ENCODE assay signal across 19 cellular contexts in genomic region chr11:44445500-44446340, GRCh38.
DNase-seq lines count a peak whose midpoint lies in the region; ATAC-seq and TF ChIP-seq lines count a peak whose summit lies in the region.
"Had no signal": no experiment of that assay in that cellular context is flagged by ENCODE, and none has a peak within 500 bp of the region (broad histone marks: within the 10 kb centered on the region; RNA-seq: fewer than 3 reads in every experiment).

No MANE protein-coding gene starts in this region.

- CTCF ChIA-PET in Calu3 (lab: Charles Lee), result no interaction called here
- CTCF ChIA-PET in IMR-90 (lab: Yijun Ruan, JAX), result no interaction called here
- CTCF ChIA-PET in mammary epithelial cell (lab: Charles Lee; ENCODE audit: low non-redundant PET), result no interaction called here

- POLR2A ChIA-PET in IMR-90 (lab: Charles Lee; ENCODE audit: unreplicated experiment), result no interaction called here

- H3K18ac ChIP-seq in IMR-90 (ENCODE audit: low read depth, low read length) (no peak overlapping the region), mesendoderm (ENCODE audit: low read length) (no peak overlapping the region)

- peaks cover 12% of the 10 kb centered on the region for H3K4me1 Mint-ChIP-seq in Calu3 (ENCODE audit: low read depth, unreplicated experiment)
- no peaks in the 10 kb centered on the region for H3K4me1 Mint-ChIP-seq in activated T-cell treated with anti-CD3 and anti-CD28 coated beads, Interleukin-2, amount 50 U/mL, for 72 hours (ENCODE audit: low read depth)
- H3K4me1 Mint-ChIP-seq: neural crest cell had no signal

- no peak for TF ChIP-seq POLR2A in IMR-90 (IDR thresholded peaks at IDR 0.05; ENCODE audit: low read depth, low read length)
- no peak for TF ChIP-seq POLR2A in ovary (IDR thresholded peaks at IDR 0.05)

- no peak overlapping the region for H3K4me3 Mint-ChIP-seq in Calu3 (ENCODE audit: low read depth, unreplicated experiment)
- H3K4me3 Mint-ChIP-seq in activated T-cell treated with anti-CD3 and anti-CD28 coated beads, Interleukin-2, amount 50 U/mL, for 72 hours, result no peak overlapping the region
- H3K4me3 Mint-ChIP-seq: effector memory CD8-positive, alpha-beta T cell; neural crest cell had no signal

- H3K9me3 ChIP-seq in IMR-90 (ENCODE audit: control insufficient read depth, insufficient read depth, low read length), result no peaks in the 10 kb centered on the region
- H3K9me3 ChIP-seq in mammary epithelial cell (replicated peaks; ENCODE audit: insufficient read depth, low read length), result no peaks in the 10 kb centered on the region
- no peaks in the 10 kb centered on the region for H3K9me3 ChIP-seq in ovary
- H3K9me3 ChIP-seq: sigmoid colon, transverse colon had no signal

- no peak overlapping the region for H2BK20ac ChIP-seq in IMR-90 (ENCODE audit: low read depth, low read length)

- TF ChIP-seq RAD21 in IMR-90 (IDR thresholded peaks at IDR 0.05; ENCODE audit: low read length), result no peak

- H3K27ac ChIP-seq in IMR-90 (ENCODE audit: insufficient read depth, low read length), result no peak overlapping the region
- H3K27ac ChIP-seq in mammary epithelial cell (ENCODE audit: insufficient read depth, low read depth, low read length), result no peak overlapping the region
- no peak overlapping the region for H3K27ac ChIP-seq in mesendoderm (ENCODE audit: low read depth, low read length)
- no peak overlapping the region for H3K27ac ChIP-seq in ovary
- H3K27ac ChIP-seq: sigmoid colon, transverse colon had no signal

- dilution Hi-C loops in IMR-90 (cut with HindIII; ENCODE audit: low sequenced_read_pairs, unreplicated experiment) (no loop called here), mammary epithelial cell (cut with HindIII; ENCODE audit: low sequenced_read_pairs) (no loop called here)

- peak overlapping the region; percentile 1 for H2AK9ac ChIP-seq in IMR-90 (replicated peaks; ENCODE audit: low read depth, low read length, poor library complexity)

- H3K79me2 ChIP-seq in mammary epithelial cell (ENCODE audit: insufficient read depth, low read length) (no peaks in the 10 kb centered on the region), mesendoderm (ENCODE audit: control insufficient read depth, insufficient read depth, low read length) (no peaks in the 10 kb centered on the region)

- H4K20me1 ChIP-seq in IMR-90 (ENCODE audit: insufficient read depth, low read length) (no peaks in the 10 kb centered on the region), mammary epithelial cell (ENCODE audit: insufficient read depth, low read length) (no peaks in the 10 kb centered on the region)

- ATAC-seq in IMR-90 (ENCODE audit: low read depth) (no peak), HG02763 (IDR thresholded peaks at IDR 0.05; ENCODE audit: unreplicated experiment) (no peak)
- ATAC-seq in activated T-cell treated with anti-CD3 and anti-CD28 coated beads, Interleukin-2, amount 50 U/mL, for 72 hours (replicated peaks in 1 of 2), result no peak
- ATAC-seq: activated naive CD4-positive, alpha-beta T cell treated with anti-CD3 and anti-CD28 coated beads, Interleukin-2, amount 50 U/mL, for 72 hours; effector memory CD8-positive, alpha-beta T cell had no signal

- H3K23ac ChIP-seq in IMR-90 (ENCODE audit: low read depth, low read length) (no peak overlapping the region), mesendoderm (ENCODE audit: low read length) (no peak overlapping the region)

- H2AFZ ChIP-seq in IMR-90 (replicated peaks; ENCODE audit: low read length, poor library complexity) (no peak overlapping the region), mammary epithelial cell (ENCODE audit: low read depth, low read length) (no peak overlapping the region)

- intact Hi-C loops in Calu3 (cut with micrococcal nuclease; ENCODE audit: unreplicated experiment) (no loop called here), IMR-90 (cut with micrococcal nuclease) (no loop called here), mammary epithelial cell (cut with micrococcal nuclease) (no loop called here), ovary (cut with DNase I) (no loop called here)

- no peaks in the 10 kb centered on the region for H3K36me3 ChIP-seq in IMR-90 (ENCODE audit: control insufficient read depth, insufficient read depth, low read length)
- H3K36me3 ChIP-seq in mammary epithelial cell (ENCODE audit: insufficient read depth, low read length), result no peaks in the 10 kb centered on the region
- H3K36me3 ChIP-seq in mesendoderm (ENCODE audit: control insufficient read depth, insufficient read depth, low read length), result no peaks in the 10 kb centered on the region
- H3K36me3 ChIP-seq in ovary, result no peaks in the 10 kb centered on the region
- H3K36me3 ChIP-seq: sigmoid colon, transverse colon had no signal

- H4K91ac ChIP-seq in IMR-90 (ENCODE audit: insufficient read depth, low read depth, low read length), result no peak overlapping the region

- H3K9ac ChIP-seq in IMR-90 (ENCODE audit: low read depth, low read length) (no peak overlapping the region), mammary epithelial cell (ENCODE audit: insufficient read depth, low read length) (no peak overlapping the region), mesendoderm (ENCODE audit: low read length) (no peak overlapping the region)

- H3K27me3 Mint-ChIP-seq in Calu3 (ENCODE audit: unreplicated experiment), result peaks cover 32% of the 10 kb centered on the region
- peaks cover 6% of the 10 kb centered on the region for H3K27me3 Mint-ChIP-seq in activated T-cell treated with anti-CD3 and anti-CD28 coated beads, Interleukin-2, amount 50 U/mL, for 72 hours (ENCODE audit: low read depth)

- 70% methylated on average over 2 of the region's 9 CpGs; no CpG with 5 or more reads in 1 of the 2 experiments for WGBS in IMR-90 (ENCODE audit: extremely low coverage in 2 of 2, insufficient read length in 1 of 2), 2 experiments
- WGBS in mammary epithelial cell (ENCODE audit: low coverage, missing lambda C conversion rate), result 3% methylated on average over 5 of the region's 9 CpGs
- WGBS in mesendoderm (ENCODE audit: extremely low coverage, insufficient coverage, low lambda C conversion rate), result no CpG with 5 or more reads among the region's 9 CpGs
- 28 to 43% (median 31%) methylated on average over 9 of the region's 9 CpGs for WGBS in ovary, 3 donors

- peak; percentile 30 for DNase-seq in Calu3
- DNase-seq in IMR-90, result no peak
- peak; percentile 72 for DNase-seq in mammary epithelial cell
- peak; percentile 92 for DNase-seq in mesendoderm
- DNase-seq in NCI-H2196 treated with DMSO at 0.1 percent for 48 hours (lab: John Stamatoyannopoulos, UW; ENCODE audit: unreplicated experiment), result no peak
- no peak for DNase-seq in ovary
- no peak for DNase-seq in activated T-cell treated with anti-CD3 and anti-CD28 coated beads, Interleukin-2, amount 50 U/mL, for 72 hours
- DNase-seq: activated CD4-positive, CD25-positive, alpha-beta regulatory T cell; AML-193; DMS 273 treated with DMSO at 0.1 percent for 48 hours; effector memory CD8-positive, alpha-beta T cell; NCI-H526; sigmoid colon; stimulated activated CD4-positive, alpha-beta T cell treated with anti-CD3 and anti-CD28 coated beads, Interleukin-4, amount 100 ng/mL, for 24 hours; SW 1271; transverse colon had no signal

- H3K4me3 ChIP-seq in IMR-90 (ENCODE audit: insufficient read depth, low read depth, low read length), result no peak overlapping the region
- H3K4me3 ChIP-seq in mammary epithelial cell (replicated peaks in 1 of 3; ENCODE audit: insufficient read depth in 1 of 3, low read depth in 2 of 3, low read length in 3 of 3), result no peak overlapping the region
- H3K4me3 ChIP-seq in mesendoderm (ENCODE audit: low read length), result no peak overlapping the region
- no peak overlapping the region for H3K4me3 ChIP-seq in ovary
- H3K4me3 ChIP-seq: sigmoid colon, transverse colon had no signal

- H3K4ac ChIP-seq in IMR-90 (ENCODE audit: low read depth, low read length) (no peak overlapping the region), mesendoderm (ENCODE audit: low read depth, low read length) (no peak overlapping the region)

- H3K56ac ChIP-seq in IMR-90 (ENCODE audit: extremely low read depth, insufficient read depth, low read length) (no peak overlapping the region), mesendoderm (ENCODE audit: low read length) (no peak overlapping the region)

- no peaks in the 10 kb centered on the region for H3K9me3 Mint-ChIP-seq in Calu3 (ENCODE audit: low read depth, unreplicated experiment)
- peaks cover 2 to 10% of the 10 kb centered on the region in 2 donors for H3K9me3 Mint-ChIP-seq in activated T-cell treated with anti-CD3 and anti-CD28 coated beads, Interleukin-2, amount 50 U/mL, for 72 hours
- H3K9me3 Mint-ChIP-seq: activated naive CD4-positive, alpha-beta T cell treated with anti-CD3 and anti-CD28 coated beads, Interleukin-2, amount 50 U/mL, for 72 hours had no signal

- H2BK120ac ChIP-seq in IMR-90 (ENCODE audit: low read depth, low read length) (no peak overlapping the region), mesendoderm (ENCODE audit: low read depth, low read length) (no peak overlapping the region)

- in situ Hi-C loops in IMR-90 (cut with MboI; ENCODE audit: low sequenced_read_pairs), result no loop called here
- in situ Hi-C loops in mammary epithelial cell (cut with MboI; ENCODE audit: low sequenced_read_pairs in 2 of 2), result no loop called here

- H2AK5ac ChIP-seq in IMR-90 (ENCODE audit: low read depth, low read length), result no peak overlapping the region
- no peak overlapping the region for H2AK5ac ChIP-seq in mesendoderm (ENCODE audit: low read length)

- H2BK15ac ChIP-seq in IMR-90 (ENCODE audit: low read depth, low read length) (no peak overlapping the region), mesendoderm (replicated peaks; ENCODE audit: low read depth) (no peak overlapping the region)

- no peaks in the 10 kb centered on the region for H3K36me3 Mint-ChIP-seq in Calu3 (ENCODE audit: insufficient read depth, unreplicated experiment)
- H3K36me3 Mint-ChIP-seq in activated T-cell treated with anti-CD3 and anti-CD28 coated beads, Interleukin-2, amount 50 U/mL, for 72 hours (ENCODE audit: insufficient read depth in 2 of 2), result no peaks in the 10 kb centered on the region
- H3K36me3 Mint-ChIP-seq: activated naive CD4-positive, alpha-beta T cell treated with anti-CD3 and anti-CD28 coated beads, Interleukin-2, amount 50 U/mL, for 72 hours had no signal

- no peaks in the 10 kb centered on the region for H3K79me1 ChIP-seq in IMR-90 (ENCODE audit: low read depth in 1 of 2, low read length in 2 of 2)
- H3K79me1 ChIP-seq in mesendoderm (ENCODE audit: low read length), result no peaks in the 10 kb centered on the region

- BruUV-seq in Calu3 (replicated peaks; lab: Mats Ljungman, UMichigan) (no TSS peak), IMR-90 (replicated peaks; lab: Mats Ljungman, UMichigan) (no TSS peak), mammary epithelial cell (replicated peaks; lab: Mats Ljungman, UMichigan) (no TSS peak)

- no peak overlapping the region for H3K14ac ChIP-seq in IMR-90 (replicated peaks; ENCODE audit: low read depth, low read length)

- TF ChIP-seq CTCF in Calu3 (IDR thresholded peaks at IDR 0.05; ENCODE audit: unreplicated experiment) (no peak), IMR-90 (conservative IDR thresholded peaks at IDR 0.05; ENCODE audit: low read depth, low read length) (no peak), mammary epithelial cell (conservative IDR thresholded peaks at IDR 0.05 in 1 of 2, IDR thresholded peaks at IDR 0.05 in 1 of 2; ENCODE audit: extremely low read depth in 1 of 2, insufficient read depth in 1 of 2, low read depth in 1 of 2, low read length in 2 of 2) (no peak), ovary (IDR thresholded peaks at IDR 0.05) (no peak)

- H3K4me2 ChIP-seq in IMR-90 (ENCODE audit: low read depth, low read length), result no peak overlapping the region
- H3K4me2 ChIP-seq in mammary epithelial cell (ENCODE audit: insufficient read depth, low read depth, low read length), result peak overlapping the region; percentile 52
- no peak overlapping the region for H3K4me2 ChIP-seq in mesendoderm (ENCODE audit: low read length)

- H3K27ac Mint-ChIP-seq in Calu3 (ENCODE audit: unreplicated experiment), result no peak overlapping the region
- no peak overlapping the region for H3K27ac Mint-ChIP-seq in activated T-cell treated with anti-CD3 and anti-CD28 coated beads, Interleukin-2, amount 50 U/mL, for 72 hours
- H3K27ac Mint-ChIP-seq: effector memory CD8-positive, alpha-beta T cell had no signal

- no peak overlapping the region for H2BK5ac ChIP-seq in IMR-90 (ENCODE audit: low read depth, low read length, poor library complexity, severe bottlenecking)
- H2BK5ac ChIP-seq in mesendoderm (ENCODE audit: low read length), result no peak overlapping the region

- no peaks in the 10 kb centered on the region for H3K4me1 ChIP-seq in IMR-90 (ENCODE audit: control insufficient read depth, insufficient read depth, low read length)
- H3K4me1 ChIP-seq in mammary epithelial cell (ENCODE audit: insufficient read depth, low read length), result peaks cover 10% of the 10 kb centered on the region
- H3K4me1 ChIP-seq in mesendoderm (ENCODE audit: control insufficient read depth, low read depth, low read length), result peaks cover 5% of the 10 kb centered on the region
- no peaks in the 10 kb centered on the region for H3K4me1 ChIP-seq in ovary (ENCODE audit: insufficient read depth)
- H3K4me1 ChIP-seq: sigmoid colon, transverse colon had no signal

- no peak for TF ChIP-seq EP300 in ovary (IDR thresholded peaks at IDR 0.05)

- H4K8ac ChIP-seq in IMR-90 (ENCODE audit: low read depth in 2 of 2, low read length in 2 of 2) (no peak overlapping the region), mesendoderm (ENCODE audit: low read depth, low read length) (no peak overlapping the region)

- H4K5ac ChIP-seq in IMR-90 (ENCODE audit: low read depth, low read length) (no peak overlapping the region), mesendoderm (ENCODE audit: low read length) (no peak overlapping the region)

- no peaks in the 10 kb centered on the region for H3K9me1 ChIP-seq in IMR-90 (ENCODE audit: insufficient read depth, low read length)

- H3K27me3 ChIP-seq in IMR-90 (ENCODE audit: control insufficient read depth, insufficient read depth, low read length), result peaks cover 9% of the 10 kb centered on the region
- H3K27me3 ChIP-seq in mammary epithelial cell (ENCODE audit: insufficient read depth, low read length), result no peaks in the 10 kb centered on the region
- no peaks in the 10 kb centered on the region for H3K27me3 ChIP-seq in mesendoderm (ENCODE audit: insufficient read depth, low read length, poor library complexity)
- no peaks in the 10 kb centered on the region for H3K27me3 ChIP-seq in ovary
- H3K27me3 ChIP-seq: transverse colon had no signal

Comparison
In these comparisons a context has a peak if more than half of its experiments do, and no peak if none do; other contexts are left out.
1. DNase-seq: peak in Calu3 (single experiment), mammary epithelial cell (single experiment) and mesendoderm (single experiment); none in IMR-90 (single experiment), NCI-H2196 treated with DMSO at 0.1 percent for 48 hours (single experiment), ovary (0 of 5) and activated T-cell treated with anti-CD3 and anti-CD28 coated beads, Interleukin-2, amount 50 U/mL, for 72 hours (0 of 2).